Comparison of ENCODE assay signal across 8 cellular contexts in the genomic region with DNA sequence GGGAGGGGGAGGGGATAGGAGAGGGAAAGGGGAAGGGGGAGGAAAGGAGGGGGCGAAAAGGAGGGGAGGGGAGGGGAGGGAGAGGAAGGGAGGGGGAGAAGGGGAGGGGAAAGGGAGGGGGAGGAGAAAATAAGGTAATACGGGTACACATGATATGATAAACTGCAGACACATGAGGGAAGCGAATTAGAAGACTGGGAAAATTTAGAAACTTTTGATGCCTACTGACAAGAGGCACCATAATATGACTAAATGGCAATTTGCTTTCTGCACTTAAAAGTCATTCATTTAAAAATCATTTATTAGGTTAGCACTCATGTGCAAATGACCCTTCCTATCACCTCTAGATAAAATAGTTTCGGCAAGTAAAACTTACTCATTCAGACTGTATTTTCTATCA.
"Had no signal": no experiment of that assay in that cellular context is flagged by ENCODE, and none has a peak within 500 bp of the region (broad histone marks: within the 10 kb centered on the region; RNA-seq: fewer than 3 reads in every experiment).

No MANE protein-coding gene starts in this region.

- FAIRE-seq: G401.6, GM12878, GM12891, GM12892, GM18507, GM19239 had no signal

- H3K4me3 ChIP-seq: GM12878 had no signal

- ATAC-seq: GM12878 had no signal

- DNase-seq: GDM1, GF-D8 had no signal
